16 cellular contexts compared by ENCODE assay signal in the genomic region with DNA sequence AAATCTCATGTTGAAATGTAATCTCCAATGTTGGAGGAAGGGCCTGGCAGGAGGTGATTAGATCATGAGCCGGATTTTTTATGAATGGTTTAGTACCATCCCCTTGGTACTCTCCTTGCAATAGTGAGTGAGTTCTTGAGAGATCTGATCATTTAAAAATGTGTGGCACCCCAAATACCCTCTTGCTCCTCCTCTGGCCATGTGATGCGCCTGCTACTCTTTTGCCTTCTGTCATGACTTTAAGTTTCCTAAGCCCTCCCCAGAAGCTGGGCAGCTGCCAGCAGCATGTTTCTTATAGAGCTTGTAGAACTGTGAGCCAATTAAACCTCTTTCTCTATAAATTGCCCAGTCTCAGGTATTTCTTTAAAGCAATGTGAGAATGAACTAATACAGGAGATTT.
"Had no signal": no experiment of that assay in that cellular context is flagged by ENCODE, and none has a peak within 500 bp of the region (broad histone marks: within the 10 kb centered on the region; RNA-seq: fewer than 3 reads in every experiment).

No MANE protein-coding gene starts in this region.

- H3K4me3 ChIP-seq: esophagus muscularis mucosa, heart left ventricle, pancreas, thyroid gland had no signal

- DNase-seq: activated CD4-positive, alpha-beta T cell treated with anti-CD3 and anti-CD28 coated beads for 1 hour; activated CD4-positive, alpha-beta T cell treated with anti-CD3 and anti-CD28 coated beads, Interleukin-2, amount 50 U/mL, for 1 hour; activated CD8-positive, alpha-beta T cell treated with anti-CD3 and anti-CD28 coated beads, Interleukin-2, amount 10 ng/mL, durations not matched to agents 7 days and 5 days; activated gamma-delta T cell treated with Interleukin-2 at 50 U/mL for 16 hours; anterior cingulate cortex; central memory CD4-positive, alpha-beta T cell; effector memory CD8-positive, alpha-beta T cell; heart left ventricle; left colon; right cardiac atrium; stimulated activated CD4-positive, alpha-beta T cell treated with anti-CD3 and anti-CD28 coated beads, Interleukin-12 subunit alpha, Interleukin-12 subunit beta, amount 100 ng/mL, for 4 hours; substantia nigra; thyroid gland; WERI-Rb-1 had no signal
